Comparison of ENCODE assay signal across 1 cellular context in genomic region chr20:53769041-53769440, GRCh38.
TF ChIP-seq lines count a peak whose summit lies in the region.

No MANE protein-coding gene starts in this region.

TF ChIP-seq in HepG2, 621 proteins besides CTCF, POLR2A, EP300 and RAD21 (continued from another document and continues in another):
- TF ChIP-seq ZHX2 (IDR thresholded peaks at IDR 0.05; ENCODE audit: low read depth) = no peak
- peak; percentile 69; the same call in 1 of the 2 replicates for TF ChIP-seq ZHX2 (CRISPR knock-in tag; IDR thresholded peaks at IDR 0.05; ENCODE audit: borderline replicate concordance)
- no peak for TF ChIP-seq KIAA2018 (CRISPR knock-in tag; IDR thresholded peaks at IDR 0.05; ENCODE audit: borderline replicate concordance)
- TF ChIP-seq KDM6A (CRISPR knock-in tag; IDR thresholded peaks at IDR 0.05; ENCODE audit: low read depth) = peak; percentile 73; the same call in 1 of the 2 replicates
- TF ChIP-seq SOX5 (CRISPR knock-in tag; IDR thresholded peaks at IDR 0.05; ENCODE audit: borderline replicate concordance) = peak; percentile 79; the same call in 1 of the 2 replicates
- peak; percentile 92 for TF ChIP-seq ATF2 (CRISPR knock-in tag; IDR thresholded peaks at IDR 0.05)
- TF ChIP-seq, protein P1, sequence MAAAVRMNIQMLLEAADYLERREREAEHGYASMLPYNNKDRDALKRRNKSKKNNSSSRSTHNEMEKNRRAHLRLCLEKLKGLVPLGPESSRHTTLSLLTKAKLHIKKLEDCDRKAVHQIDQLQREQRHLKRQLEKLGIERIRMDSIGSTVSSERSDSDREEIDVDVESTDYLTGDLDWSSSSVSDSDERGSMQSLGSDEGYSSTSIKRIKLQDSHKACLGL (CRISPR knock-in tag; IDR thresholded peaks at IDR 0.05) = no peak
- no peak for TF ChIP-seq CBX1 (IDR thresholded peaks at IDR 0.05; ENCODE audit: low read depth)
- no peak for TF ChIP-seq ZNF547 (CRISPR knock-in tag; IDR thresholded peaks at IDR 0.05)
- no peak for TF ChIP-seq ZNF282 (IDR thresholded peaks at IDR 0.05; ENCODE audit: partially characterized antibody)
- TF ChIP-seq ZSCAN5A (CRISPR knock-in tag; IDR thresholded peaks at IDR 0.05; ENCODE audit: borderline replicate concordance) = no peak
- TF ChIP-seq RBFOX2 (IDR thresholded peaks at IDR 0.05; ENCODE audit: low read depth, low read length) = peak; percentile 38; the same call in 1 of the 2 replicates
- TF ChIP-seq CHD2 (IDR thresholded peaks at IDR 0.05; ENCODE audit: low read depth, low read length) = no peak
- no peak; the same call in 1 of the 2 replicates for TF ChIP-seq TAF1 (CRISPR knock-in tag; IDR thresholded peaks at IDR 0.05)
- no peak; the same call in 1 of the 2 replicates for TF ChIP-seq HMG20A (CRISPR knock-in tag; IDR thresholded peaks at IDR 0.05; ENCODE audit: borderline replicate concordance)
- 0 out of 2 replicates have a peak, but pooled peaks have one; percentile 29 for TF ChIP-seq ZNF335 (CRISPR knock-in tag; IDR thresholded peaks at IDR 0.05)
- TF ChIP-seq ZHX1 (CRISPR knock-in tag; IDR thresholded peaks at IDR 0.05; ENCODE audit: low read depth) = no peak
- TF ChIP-seq TOE1 (CRISPR knock-in tag; IDR thresholded peaks at IDR 0.05) = peak; percentile 82; the same call in 1 of the 2 replicates
- TF ChIP-seq SKI (IDR thresholded peaks at IDR 0.05; ENCODE audit: partially characterized antibody) = no peak
- TF ChIP-seq ZNF558 (CRISPR knock-in tag; IDR thresholded peaks at IDR 0.05; ENCODE audit: borderline replicate concordance) = no peak
- peak; percentile 92 for TF ChIP-seq CREM (IDR thresholded peaks at IDR 0.05)
- TF ChIP-seq CREM (CRISPR knock-in tag; IDR thresholded peaks at IDR 0.05) = no peak
- no peak for TF ChIP-seq ZNF234 (CRISPR knock-in tag; conservative IDR thresholded peaks at IDR 0.05)
- TF ChIP-seq KLF12 (CRISPR knock-in tag; IDR thresholded peaks at IDR 0.05; ENCODE audit: borderline replicate concordance) = 0 out of 2 replicates have a peak, but pooled peaks have one; percentile 54
- TF ChIP-seq, protein P2, sequence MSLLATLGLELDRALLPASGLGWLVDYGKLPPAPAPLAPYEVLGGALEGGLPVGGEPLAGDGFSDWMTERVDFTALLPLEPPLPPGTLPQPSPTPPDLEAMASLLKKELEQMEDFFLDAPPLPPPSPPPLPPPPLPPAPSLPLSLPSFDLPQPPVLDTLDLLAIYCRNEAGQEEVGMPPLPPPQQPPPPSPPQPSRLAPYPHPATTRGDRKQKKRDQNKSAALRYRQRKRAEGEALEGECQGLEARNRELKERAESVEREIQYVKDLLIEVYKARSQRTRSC (CRISPR knock-in tag; IDR thresholded peaks at IDR 0.05; ENCODE audit: low read depth) = no peak
- TF ChIP-seq, protein P3, sequence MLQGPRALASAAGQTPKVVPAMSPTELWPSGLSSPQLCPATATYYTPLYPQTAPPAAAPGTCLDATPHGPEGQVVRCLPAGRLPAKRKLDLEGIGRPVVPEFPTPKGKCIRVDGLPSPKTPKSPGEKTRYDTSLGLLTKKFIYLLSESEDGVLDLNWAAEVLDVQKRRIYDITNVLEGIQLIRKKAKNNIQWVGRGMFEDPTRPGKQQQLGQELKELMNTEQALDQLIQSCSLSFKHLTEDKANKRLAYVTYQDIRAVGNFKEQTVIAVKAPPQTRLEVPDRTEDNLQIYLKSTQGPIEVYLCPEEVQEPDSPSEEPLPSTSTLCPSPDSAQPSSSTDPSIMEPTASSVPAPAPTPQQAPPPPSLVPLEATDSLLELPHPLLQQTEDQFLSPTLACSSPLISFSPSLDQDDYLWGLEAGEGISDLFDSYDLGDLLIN (CRISPR knock-in tag; IDR thresholded peaks at IDR 0.05; ENCODE audit: borderline replicate concordance) = no peak
- TF ChIP-seq ZNF800 (CRISPR knock-in tag; IDR thresholded peaks at IDR 0.05) = 0 out of 2 replicates have a peak, but pooled peaks have one; percentile 36
- no peak for TF ChIP-seq HCFC1 (IDR thresholded peaks at IDR 0.05; ENCODE audit: low read depth, low read length)
- TF ChIP-seq ZNF317 (CRISPR knock-in tag; IDR thresholded peaks at IDR 0.05) = 0 out of 2 replicates have a peak, but pooled peaks have one; percentile 55
- peak; percentile 83 for TF ChIP-seq TCF7 (IDR thresholded peaks at IDR 0.05; ENCODE audit: low read depth)
- TF ChIP-seq ZNF326 (CRISPR knock-in tag; IDR thresholded peaks at IDR 0.05; ENCODE audit: borderline replicate concordance) = no peak
